Comparison of ENCODE assay signal across 8 cellular contexts in the genomic region with DNA sequence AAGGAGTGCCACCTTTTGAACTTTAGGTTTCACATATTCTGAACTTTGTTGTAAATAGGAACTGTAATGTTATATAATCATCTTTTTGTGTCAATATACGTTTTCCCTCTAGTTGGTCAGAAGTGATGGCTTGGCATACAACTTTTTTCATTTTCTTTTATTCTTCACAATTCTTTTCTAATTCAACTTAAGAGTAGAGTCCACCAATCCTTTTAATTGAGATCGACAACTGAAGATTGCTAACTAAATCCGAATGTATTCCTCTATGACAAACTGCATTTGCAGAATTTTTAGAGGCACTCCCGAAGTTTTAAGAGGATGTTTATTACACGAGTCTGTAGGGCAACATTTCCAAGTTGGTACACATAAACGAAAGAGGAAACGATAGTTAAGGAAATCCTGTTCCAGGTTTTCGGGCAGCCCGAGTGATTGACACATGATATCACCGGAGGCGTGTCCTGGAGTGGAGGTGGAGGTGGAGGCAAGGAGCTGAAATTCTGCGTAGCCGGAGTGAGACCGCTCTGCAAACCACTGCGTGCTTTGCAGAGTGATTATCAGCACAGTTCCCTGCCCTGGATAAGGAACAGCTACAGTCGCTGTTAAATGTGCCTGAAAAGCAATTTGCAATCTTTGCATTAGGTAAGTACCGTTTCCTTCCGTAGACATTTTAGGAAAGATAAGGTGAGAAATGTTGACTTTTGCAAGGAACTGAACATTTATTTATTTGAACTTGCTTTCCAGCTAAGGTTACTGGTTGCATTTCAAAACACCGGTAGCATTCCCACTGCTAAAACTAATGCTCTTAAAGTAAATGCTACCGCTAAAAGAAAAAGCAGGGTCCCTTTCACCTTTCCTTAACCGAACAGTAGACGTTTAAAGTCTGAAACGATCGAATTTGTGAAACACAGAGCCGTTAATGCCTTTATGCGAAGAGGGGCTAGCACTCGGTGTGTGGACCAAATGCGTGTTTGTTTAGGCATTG. TPM values are rescaled to one million over a fixed set of nuclear protein-coding genes. Genes with fewer than 3 reads are reported as not detected.
A peak's percentile ranks its signal among the peaks of the same experiment; 100 is the strongest.
DNase-seq lines count a peak whose midpoint lies in the region; ATAC-seq and TF ChIP-seq lines count a peak whose summit lies in the region.

A gene with protein sequence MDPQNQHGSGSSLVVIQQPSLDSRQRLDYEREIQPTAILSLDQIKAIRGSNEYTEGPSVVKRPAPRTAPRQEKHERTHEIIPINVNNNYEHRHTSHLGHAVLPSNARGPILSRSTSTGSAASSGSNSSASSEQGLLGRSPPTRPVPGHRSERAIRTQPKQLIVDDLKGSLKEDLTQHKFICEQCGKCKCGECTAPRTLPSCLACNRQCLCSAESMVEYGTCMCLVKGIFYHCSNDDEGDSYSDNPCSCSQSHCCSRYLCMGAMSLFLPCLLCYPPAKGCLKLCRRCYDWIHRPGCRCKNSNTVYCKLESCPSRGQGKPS (plus strand): TSS at position 502 of the 982 bp plus-strand sequence. CDS start 4,797 bp downstream, outside the sequence.

- no peaks in the 10 kb centered on the region for H4K20me1 ChIP-seq in KMS-11 (ENCODE audit: insufficient read depth)

- H3K4me2 ChIP-seq in KMS-11: peak within 1 kb of the TSS; percentile 41

- peaks cover 26% of the 10 kb centered on the region for H3K79me2 ChIP-seq in KMS-11 (ENCODE audit: insufficient read depth, low read depth)

- TF ChIP-seq CTCF in KMS-11 (conservative IDR thresholded peaks at IDR 0.05; ENCODE audit: low read depth, low read length): no peak
- peak in 1 of 6 experiments; percentile 0 for TF ChIP-seq CTCF in Peyer's patch (IDR thresholded peaks at IDR 0.05)
- no peak for TF ChIP-seq CTCF in esophagus squamous epithelium (IDR thresholded peaks at IDR 0.05)

- H3K9me3 ChIP-seq in Peyer's patch (no peaks in the 10 kb centered on the region), esophagus squamous epithelium (no peaks in the 10 kb centered on the region), muscle layer of colon (ENCODE audit: low read length) (no peaks in the 10 kb centered on the region)

- peak; percentile 45 for ATAC-seq in GM21737 (IDR thresholded peaks at IDR 0.05; ENCODE audit: unreplicated experiment)

- peak within 1 kb of the TSS; percentile 63 for H2AFZ ChIP-seq in KMS-11 (ENCODE audit: low read depth)

- DNase-seq in DMS114 treated with DMSO at 0.1 percent for 48 hours (lab: John Stamatoyannopoulos, UW; ENCODE audit: unreplicated experiment) (peak; percentile 67), Peyer's patch (peak; percentile 84 to 96 (median 89)), esophagus squamous epithelium (lab: John Stamatoyannopoulos, UW) (peak; percentile 48)
- peak; percentile 83 to 85 for DNase-seq in activated T-cell treated with anti-CD3 and anti-CD28 coated beads, Interleukin-2, amount 50 U/mL, for 48 hours
- peak; percentile 63 to 84 for DNase-seq in stimulated activated CD8-positive, alpha-beta memory T cell treated with anti-CD3 and anti-CD28 coated beads, Interleukin-7, amount 100 ng/mL, for 48 hours (ENCODE audit: extremely low read depth in 1 of 2, low read depth in 1 of 2)

- TF ChIP-seq POLR2A in Peyer's patch (IDR thresholded peaks at IDR 0.05) (peak; percentile 65 to 85), esophagus squamous epithelium (IDR thresholded peaks at IDR 0.05) (peak in 3 of 4 donors; percentile 57 to 79 (median 74))

- H3K9ac ChIP-seq in KMS-11 (peak within 1 kb of the TSS; percentile 90), muscle layer of colon (ENCODE audit: low read length) (peak within 1 kb of the TSS; percentile 79)

- H3K4me3 ChIP-seq in KMS-11 (IDR thresholded peaks at IDR 0.05; ENCODE audit: insufficient read depth, low read depth, low read length) (no peak within 1 kb of the TSS), Peyer's patch (peak within 1 kb of the TSS; percentile 73 to 84 (median 76)), esophagus squamous epithelium (peak within 1 kb of the TSS; percentile 80 to 90 (median 86)), muscle layer of colon (ENCODE audit: low read depth in 1 of 2, low read length in 2 of 2) (peak within 1 kb of the TSS; percentile 92 to 99)

- H3K27ac ChIP-seq in KMS-11 (peak within 1 kb of the TSS; percentile 75), Peyer's patch (peak within 1 kb of the TSS; percentile 84 to 97 (median 90)), esophagus squamous epithelium (peak within 1 kb of the TSS; percentile 93 to 98 (median 95)), muscle layer of colon (ENCODE audit: low read depth, low read length) (peak within 1 kb of the TSS; percentile 85)

- intact Hi-C loops in esophagus squamous epithelium (cut with DNase I): no loop called here

- 0 to 1% methylated on average over 28 of the region's 28 CpGs for WGBS in esophagus squamous epithelium, 2 donors

- H3K27me3 ChIP-seq in KMS-11 (ENCODE audit: insufficient read depth, low read depth) (no peaks in the 10 kb centered on the region), Peyer's patch (no peaks in the 10 kb centered on the region), esophagus squamous epithelium (peaks cover 0 to 7% (median 0%) of the 10 kb centered on the region in 4 donors), muscle layer of colon (ENCODE audit: control insufficient read depth in 1 of 2, insufficient read depth in 2 of 2, low read length in 2 of 2) (no peaks in the 10 kb centered on the region)

- H3K4me1 ChIP-seq in KMS-11 (ENCODE audit: low read depth, poor library complexity, severe bottlenecking) (peaks cover 20% of the 10 kb centered on the region), Peyer's patch (peaks cover 0 to 5% (median 2%) of the 10 kb centered on the region in 4 donors), esophagus squamous epithelium (peaks cover 0 to 22% (median 0%) of the 10 kb centered on the region in 3 donors), muscle layer of colon (ENCODE audit: insufficient read depth, low read length) (no peaks in the 10 kb centered on the region)

- H3K36me3 ChIP-seq in KMS-11 (ENCODE audit: insufficient read depth) (0 out of 2 replicates have a peak, but pooled peaks cover 2% of the 10 kb centered on the region), Peyer's patch (peaks cover 0 to 2% (median 0%) of the 10 kb centered on the region in 3 donors), esophagus squamous epithelium (peaks cover 0 to 4% (median 0%) of the 10 kb centered on the region in 3 donors), muscle layer of colon (ENCODE audit: insufficient read depth, low read length) (peaks cover 2% of the 10 kb centered on the region)

RNA-seq across cellular contexts. Expression of the gene that starts here (rescaled TPM):
- total RNA-seq in Peyer's patch (10 to 100 TPM; 10.7 to 43.7 (median 39.8) TPM), esophagus squamous epithelium (10 to 100 TPM; 14.2 to 60.3 (median 23.2) TPM)
